Comparison of ENCODE assay signal across 10 cellular contexts in genomic region chr16:68732068-68732680, GRCh38. TPM values are rescaled to one million over a fixed set of nuclear protein-coding genes. Genes with fewer than 3 reads are reported as not detected.
A peak's percentile ranks its signal among the peaks of the same experiment; 100 is the strongest.
DNase-seq lines count a peak whose midpoint lies in the region; ATAC-seq, FAIRE-seq and TF ChIP-seq lines count a peak whose summit lies in the region.
"Had no signal": no experiment of that assay in that cellular context is flagged by ENCODE, and none has a peak within 500 bp of the region (broad histone marks: within the 10 kb centered on the region; RNA-seq: fewer than 3 reads in every experiment).

No MANE protein-coding gene starts in this region.

- WGBS in K562 (ENCODE audit: insufficient coverage, low coverage, missing lambda C conversion rate): 0% methylated on average over 8 of the region's 8 CpGs

- peaks cover 1% of the 10 kb centered on the region for H3K36me3 Mint-ChIP-seq in activated CD8-positive, alpha-beta memory T cell treated with anti-CD3 and anti-CD28 coated beads, Interleukin-2, amount 10 ng/mL, durations not matched to agents 7 days and 5 days
- H3K36me3 Mint-ChIP-seq in activated T-helper 17 cell treated with anti-CD3 and anti-CD28 coated beads, Interleukin-2, amount 50 U/mL, for 72 hours (ENCODE audit: low read depth): no peaks in the 10 kb centered on the region
- H3K36me3 Mint-ChIP-seq in activated CD4-positive, alpha-beta T cell treated with anti-CD3 and anti-CD28 coated beads for 36 hours (ENCODE audit: low read depth): no peaks in the 10 kb centered on the region

- intact Hi-C loops in K562 (cut with micrococcal nuclease): no loop called here
- intact Hi-C loops in activated CD4-positive, alpha-beta T cell treated with anti-CD3 and anti-CD28 coated beads for 36 hours (cut with DNase I, micrococcal nuclease): no loop called here

- H3K27ac Mint-ChIP-seq in activated CD8-positive, alpha-beta memory T cell treated with anti-CD3 and anti-CD28 coated beads, Interleukin-2, amount 10 ng/mL, durations not matched to agents 7 days and 5 days: no peak overlapping the region
- H3K27ac Mint-ChIP-seq in activated T-helper 17 cell treated with anti-CD3 and anti-CD28 coated beads, Interleukin-2, amount 50 U/mL, for 72 hours: no peak overlapping the region
- H3K27ac Mint-ChIP-seq in activated CD4-positive, alpha-beta T cell treated with anti-CD3 and anti-CD28 coated beads for 36 hours: no peak overlapping the region

- ATAC-seq in DND-41 (ENCODE audit: insufficient read depth, low read depth) (no peak), K562 (peak; percentile 98)
- no peak for ATAC-seq in activated CD8-positive, alpha-beta memory T cell treated with anti-CD3 and anti-CD28 coated beads, Interleukin-2, amount 10 ng/mL, durations not matched to agents 7 days and 5 days
- no peak for ATAC-seq in activated T-helper 17 cell treated with anti-CD3 and anti-CD28 coated beads, Interleukin-2, amount 50 U/mL, for 72 hours (replicated peaks)
- ATAC-seq in activated CD4-positive, alpha-beta T cell treated with anti-CD3 and anti-CD28 coated beads for 36 hours: no peak
- ATAC-seq: naive thymus-derived CD4-positive, alpha-beta T cell had no signal

- TF ChIP-seq CTCF in DND-41 (IDR thresholded peaks at IDR 0.05; ENCODE audit: borderline replicate concordance, extremely low read depth, low read length, poor library complexity, severe bottlenecking) (no peak), K562 (IDR thresholded peaks at IDR 0.05 in 2 of 3, conservative IDR thresholded peaks at IDR 0.05 in 1 of 3; ENCODE audit: insufficient read depth in 2 of 3, low read depth in 1 of 3, low read length in 3 of 3) (no peak)

- peak; percentile 72 for TF ChIP-seq EP300 in K562 (IDR thresholded peaks at IDR 0.05; ENCODE audit: low read length)

- no peaks in the 10 kb centered on the region for H3K9me3 ChIP-seq in DND-41 (ENCODE audit: insufficient read depth, low read length, severe bottlenecking)
- H3K9me3 ChIP-seq in K562 (replicated peaks; ENCODE audit: control insufficient read depth, insufficient read depth, low read depth, low read length): no peaks in the 10 kb centered on the region
- H3K9me3 ChIP-seq in muscle layer of duodenum (ENCODE audit: control insufficient read depth in 1 of 2, low read length in 2 of 2): no peaks in the 10 kb centered on the region

- no peak overlapping the region for H3K4me3 Mint-ChIP-seq in activated CD8-positive, alpha-beta memory T cell treated with anti-CD3 and anti-CD28 coated beads, Interleukin-2, amount 10 ng/mL, durations not matched to agents 7 days and 5 days
- no peak overlapping the region for H3K4me3 Mint-ChIP-seq in activated T-helper 17 cell treated with anti-CD3 and anti-CD28 coated beads, Interleukin-2, amount 50 U/mL, for 72 hours
- no peak overlapping the region for H3K4me3 Mint-ChIP-seq in activated CD4-positive, alpha-beta T cell treated with anti-CD3 and anti-CD28 coated beads for 36 hours
- H3K4me3 Mint-ChIP-seq: naive thymus-derived CD4-positive, alpha-beta T cell had no signal

- CTCF ChIA-PET in K562 (lab: Yijun Ruan, JAX; ENCODE audit: low intra/inter-chr PET ratio): no interaction called here
- CTCF ChIA-PET in activated CD8-positive, alpha-beta memory T cell treated with anti-CD3 and anti-CD28 coated beads, Interleukin-2, amount 10 ng/mL, durations not matched to agents 7 days and 5 days (lab: Charles Lee): no interaction called here
- CTCF ChIA-PET in activated CD4-positive, alpha-beta T cell treated with anti-CD3 and anti-CD28 coated beads for 36 hours (lab: Charles Lee): interaction anchor here (1.5 kb wide), 1 partner anchor 15 kb away, joined by 3 read pairs; no protein-coding TSS in a partner anchor

- DNase-seq in DND-41 (peak; percentile 10), NCI-H2029 (lab: John Stamatoyannopoulos, UW) (peak; percentile 63), K562 (ENCODE audit: extremely low read depth in 1 of 4, low spot score in 3 of 4) (peak; percentile 84 to 91 (median 88))
- DNase-seq in stimulated activated CD4-positive, alpha-beta T cell treated with anti-CD3 and anti-CD28 coated beads, Interleukin-15, amount 100 ng/mL, for 24 hours: no peak
- DNase-seq in activated CD8-positive, alpha-beta memory T cell treated with anti-CD3 and anti-CD28 coated beads, Interleukin-2, amount 10 ng/mL, durations not matched to agents 7 days and 5 days: no peak
- DNase-seq in activated CD4-positive, alpha-beta T cell treated with anti-CD3 and anti-CD28 coated beads for 36 hours: no peak
- DNase-seq: naive thymus-derived CD4-positive, alpha-beta T cell; NCI-H187 treated with DMSO at 0.1 percent for 48 hours had no signal

- TF ChIP-seq RAD21 in K562 (CRISPR knock-in tag; conservative IDR thresholded peaks at IDR 0.05 in 1 of 2, IDR thresholded peaks at IDR 0.05 in 1 of 2): no peak

- in situ Hi-C loops in K562 (cut with MboI): no loop called here

- no peaks in the 10 kb centered on the region for H3K9me1 ChIP-seq in K562 (ENCODE audit: control insufficient read depth, insufficient read depth, low read length)

- H3K27ac ChIP-seq in DND-41 (ENCODE audit: low read length) (no peak overlapping the region), K562 (ENCODE audit: extremely low read depth, low read depth, low read length) (peak overlapping the region; percentile 77), muscle layer of duodenum (ENCODE audit: low read length) (peak overlapping the region; percentile 56)

- H2AFZ ChIP-seq in DND-41 (ENCODE audit: low read depth, low read length) (no peak overlapping the region), K562 (ENCODE audit: low read depth, low read length) (peak overlapping the region; percentile 79)

- TF ChIP-seq POLR2A in K562 (conservative IDR thresholded peaks at IDR 0.05): no peak

- H3K4me1 Mint-ChIP-seq in activated CD8-positive, alpha-beta memory T cell treated with anti-CD3 and anti-CD28 coated beads, Interleukin-2, amount 10 ng/mL, durations not matched to agents 7 days and 5 days: peaks cover 2% of the 10 kb centered on the region
- peaks cover 4% of the 10 kb centered on the region for H3K4me1 Mint-ChIP-seq in activated T-helper 17 cell treated with anti-CD3 and anti-CD28 coated beads, Interleukin-2, amount 50 U/mL, for 72 hours
- peaks cover 2% of the 10 kb centered on the region for H3K4me1 Mint-ChIP-seq in activated CD4-positive, alpha-beta T cell treated with anti-CD3 and anti-CD28 coated beads for 36 hours

- no peaks in the 10 kb centered on the region for H3K36me3 ChIP-seq in DND-41 (ENCODE audit: insufficient read depth, low read length)
- H3K36me3 ChIP-seq in K562 (ENCODE audit: control insufficient read depth, insufficient read depth, low read length): no peaks in the 10 kb centered on the region
- H3K36me3 ChIP-seq in muscle layer of duodenum (ENCODE audit: control insufficient read depth in 1 of 2, insufficient read depth in 2 of 2, low read length in 2 of 2): no peaks in the 10 kb centered on the region

- FAIRE-seq in K562 (lab: Jason Lieb, UNC): peak; percentile 87

- no peak overlapping the region for H3K4me3 ChIP-seq in DND-41 (ENCODE audit: low read depth in 1 of 2, low read length in 2 of 2)
- peak overlapping the region; percentile 17; the same call in 1 of the 2 replicates for H3K4me3 ChIP-seq in K562
- H3K4me3 ChIP-seq in muscle layer of duodenum (ENCODE audit: low read depth in 1 of 2, low read length in 2 of 2): no peak overlapping the region

- H3K4me1 ChIP-seq in DND-41 (ENCODE audit: insufficient read depth, low read length) (no peaks in the 10 kb centered on the region), K562 (replicated peaks in 1 of 2; ENCODE audit: control insufficient read depth in 2 of 2, insufficient read depth in 2 of 2, low read length in 2 of 2) (peaks cover 28 to 32% of the 10 kb centered on the region in 2 experiments), muscle layer of duodenum (ENCODE audit: control insufficient read depth in 1 of 2, insufficient read depth in 2 of 2, low read length in 2 of 2) (peaks cover 0 to 4% of the 10 kb centered on the region in 2 donors)

- peaks cover 32% of the 10 kb centered on the region for H3K27me3 Mint-ChIP-seq in activated CD8-positive, alpha-beta memory T cell treated with anti-CD3 and anti-CD28 coated beads, Interleukin-2, amount 10 ng/mL, durations not matched to agents 7 days and 5 days
- H3K27me3 Mint-ChIP-seq in activated T-helper 17 cell treated with anti-CD3 and anti-CD28 coated beads, Interleukin-2, amount 50 U/mL, for 72 hours: peaks cover 17% of the 10 kb centered on the region
- H3K27me3 Mint-ChIP-seq in activated CD4-positive, alpha-beta T cell treated with anti-CD3 and anti-CD28 coated beads for 36 hours: peaks cover 13% of the 10 kb centered on the region

- H3K27me3 ChIP-seq in DND-41 (ENCODE audit: insufficient read depth, low read length, poor library complexity) (peaks cover 8% of the 10 kb centered on the region), K562 (ENCODE audit: control insufficient read depth in 2 of 2, insufficient read depth in 2 of 2, low read length in 2 of 2) (no peaks in the 10 kb centered on the region), muscle layer of duodenum (ENCODE audit: low read depth, low read length) (peaks cover 11% of the 10 kb centered on the region)

- no peaks in the 10 kb centered on the region for H4K20me1 ChIP-seq in DND-41 (ENCODE audit: insufficient read depth, low read length)
- no peaks in the 10 kb centered on the region for H4K20me1 ChIP-seq in K562 (replicated peaks; ENCODE audit: control insufficient read depth, insufficient read depth, low read length)

- POLR2A ChIA-PET in K562 (lab: Yijun Ruan, JAX): interaction anchor here (0.9 kb wide), 1 partner anchor 22 kb away, joined by 3 read pairs; no protein-coding TSS in a partner anchor
- POLR2A ChIA-PET in activated CD4-positive, alpha-beta T cell treated with anti-CD3 and anti-CD28 coated beads for 36 hours (lab: Charles Lee): no interaction called here

- no peak overlapping the region for H3K4me2 ChIP-seq in DND-41 (ENCODE audit: insufficient read depth, low read length)
- peak overlapping the region; percentile 66 for H3K4me2 ChIP-seq in K562 (ENCODE audit: insufficient read depth, low read length)

- no peaks in the 10 kb centered on the region for H3K9me3 Mint-ChIP-seq in activated CD8-positive, alpha-beta memory T cell treated with anti-CD3 and anti-CD28 coated beads, Interleukin-2, amount 10 ng/mL, durations not matched to agents 7 days and 5 days (ENCODE audit: low read depth)
- no peaks in the 10 kb centered on the region for H3K9me3 Mint-ChIP-seq in activated T-helper 17 cell treated with anti-CD3 and anti-CD28 coated beads, Interleukin-2, amount 50 U/mL, for 72 hours
- H3K9me3 Mint-ChIP-seq in activated CD4-positive, alpha-beta T cell treated with anti-CD3 and anti-CD28 coated beads for 36 hours (ENCODE audit: low read depth): no peaks in the 10 kb centered on the region
- H3K9me3 Mint-ChIP-seq: naive thymus-derived CD4-positive, alpha-beta T cell had no signal

- no peaks in the 10 kb centered on the region for H3K79me2 ChIP-seq in DND-41 (ENCODE audit: insufficient read depth, low read length)
- H3K79me2 ChIP-seq in K562 (ENCODE audit: control insufficient read depth, insufficient read depth, low read length): no peaks in the 10 kb centered on the region

- BruUV-seq in K562 (replicated peaks; lab: Mats Ljungman, UMichigan): no TSS peak

- no peak overlapping the region for H3K9ac ChIP-seq in DND-41 (ENCODE audit: low read depth, low read length)
- peak overlapping the region; percentile 43 to 57; a peak in 3 of 4 replicates for H3K9ac ChIP-seq in K562 (ENCODE audit: insufficient read depth in 1 of 2, low read depth in 2 of 2, low read length in 2 of 2)

RNA-seq across cellular contexts. Expression of gene CDH1, which starts 4.9 kb away (rescaled TPM):
- total RNA-seq in K562 (2011; cell fraction: chromatin; rRNA removed; ENCODE audit: low replicate concordance): not detected in 2 replicates
- total RNA-seq in K562 (2011; cell fraction: nucleolus; rRNA removed): not detected in 2 replicates
- total RNA-seq in K562 (2011; cell fraction: nucleoplasm; rRNA removed): not detected in 2 replicates
- total RNA-seq in K562 (2014; rRNA removed): not detected in 2 replicates
- total RNA-seq in K562 (2014; rRNA removed; fragmentation: Illumina TruSeq; extraction: Trizol): not detected in 2 replicates
- total RNA-seq in K562 (2015; rRNA removed; fragmentation: Illumina TruSeq; extraction: Trizol): 0.60 TPM in 1 of 2 replicates, not detected in the other
- total RNA-seq in K562 (2021): 0.69 and 0.76 TPM in 2 replicates
- not detected in 2 replicates for polyA plus RNA-seq in K562 (2011; rRNA removed)
- 0.07 TPM in 1 of 2 replicates, not detected in the other for polyA plus RNA-seq in K562 (2011; cell fraction: cytosol; rRNA removed)
- polyA plus RNA-seq in K562 (2011; cell fraction: nucleus; rRNA removed): 0.04 TPM in 1 of 2 replicates, not detected in the other
- 0.10 and 0.11 TPM in 2 replicates for polyA plus RNA-seq in K562 (2012)
- not detected in 2 replicates for polyA plus RNA-seq in K562 (2014; fragmentation: Illumina TruSeq; extraction: Trizol)
- under 1 TPM in 1 of 2 experiments, not detected in 1; 0.01 TPM for polyA plus RNA-seq in K562 (2014; fragmentation: Nextera tagmentation; extraction: Ambion mirVana)
- not detected in 2 replicates for polyA plus RNA-seq in K562 (2014; rRNA removed)
- polyA minus RNA-seq in K562 (2011; rRNA and poly(A)+ RNA removed): not detected in 2 replicates
- not detected in 2 replicates for polyA minus RNA-seq in K562 (2011; cell fraction: cytosol; rRNA and poly(A)+ RNA removed)
- polyA minus RNA-seq in K562 (2011; cell fraction: nucleus; rRNA and poly(A)+ RNA removed): not detected in 2 replicates
- total RNA-seq in activated CD8-positive, alpha-beta memory T cell treated with anti-CD3 and anti-CD28 coated beads, Interleukin-2, amount 10 ng/mL, durations not matched to agents 7 days and 5 days: under 1 TPM; 0.06 to 0.09 TPM
- 1 to 10 TPM; 1.8 to 3.0 TPM for total RNA-seq in activated T-helper 17 cell treated with anti-CD3 and anti-CD28 coated beads, Interleukin-2, amount 50 U/mL, for 72 hours
- 1 to 10 TPM; 4.5 to 9.1 TPM for total RNA-seq in activated CD4-positive, alpha-beta T cell treated with anti-CD3 and anti-CD28 coated beads for 36 hours
- polyA plus RNA-seq: naive thymus-derived CD4-positive, alpha-beta T cell had no signal

Comparison
In these comparisons a context has a peak if more than half of its experiments do, and no peak if none do; other contexts are left out.
1. DNase-seq: peak in DND-41 (single experiment), NCI-H2029 (single experiment) and K562 (4 of 4); none in stimulated activated CD4-positive, alpha-beta T cell treated with anti-CD3 and anti-CD28 coated beads, Interleukin-15, amount 100 ng/mL, for 24 hours (single experiment), activated CD8-positive, alpha-beta memory T cell treated with anti-CD3 and anti-CD28 coated beads, Interleukin-2, amount 10 ng/mL, durations not matched to agents 7 days and 5 days (single experiment) and activated CD4-positive, alpha-beta T cell treated with anti-CD3 and anti-CD28 coated beads for 36 hours (single experiment).